In the genomic region with DNA sequence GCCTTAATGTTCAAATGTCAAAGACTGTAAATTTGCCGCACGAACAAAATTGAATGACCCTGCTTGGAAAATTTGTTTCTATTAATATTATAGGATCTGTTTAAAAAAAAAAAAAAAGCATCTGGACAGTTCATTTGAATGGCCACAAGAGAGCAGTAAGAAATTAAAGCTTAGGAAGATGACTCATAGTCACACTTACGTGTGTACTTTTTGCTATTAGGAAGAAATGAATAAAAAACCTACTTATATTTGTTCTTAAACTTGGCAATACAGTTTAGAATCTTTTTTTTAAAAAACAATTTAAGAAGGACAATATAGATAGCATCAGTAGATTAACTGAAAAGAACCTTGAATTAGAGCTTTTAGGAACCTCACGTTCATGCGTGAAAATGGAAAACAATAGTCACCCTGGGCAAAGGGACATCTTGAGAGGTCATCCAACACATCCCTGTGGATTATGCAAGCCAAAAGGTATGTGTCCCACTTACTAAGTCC, we compare ENCODE assay signal across 8 cellular contexts.
A peak's percentile ranks its signal among the peaks of the same experiment; 100 is the strongest.
DNase-seq lines count a peak whose midpoint lies in the region; ATAC-seq and TF ChIP-seq lines count a peak whose summit lies in the region.

No MANE protein-coding gene starts in this region.

- no peak for ATAC-seq in HG03097 (IDR thresholded peaks at IDR 0.05; ENCODE audit: low FRiP score, unreplicated experiment)

- no peak overlapping the region for H3K4me3 ChIP-seq in GM12865 (ENCODE audit: low read depth, low read length)

- DNase-seq in GM12865 (ENCODE audit: low read depth) (no peak), NCI-H446 treated with DMSO at 0.1 percent for 48 hours (lab: John Stamatoyannopoulos, UW) (peak; percentile 41), dedifferentiated amniotic fluid mesenchymal stem cell (ENCODE audit: extremely low spot score) (peak; percentile 79), myocyte (ENCODE audit: low read depth) (peak; percentile 75), G401 (ENCODE audit: low spot score) (no peak), substantia nigra (lab: John Stamatoyannopoulos, UW) (no peak)
- DNase-seq in activated CD8-positive, alpha-beta memory T cell treated with anti-CD3 and anti-CD28 coated beads for 24 hours = no peak

- no peak overlapping the region for H3K27ac ChIP-seq in substantia nigra (ENCODE audit: low read depth, low read length, poor library complexity, severe bottlenecking)

- in situ Hi-C loops in G401 (cut with HindIII; ENCODE audit: low sequenced_read_pairs) = no loop called here

- peak; percentile 14 for TF ChIP-seq CTCF in GM12865 (IDR thresholded peaks at IDR 0.05; ENCODE audit: insufficient read depth, low read depth, low read length, missing control alignments)

Comparison
In these comparisons a context has a peak if more than half of its experiments do, and no peak if none do; other contexts are left out.
1. DNase-seq: peak in NCI-H446 treated with DMSO at 0.1 percent for 48 hours (single experiment), dedifferentiated amniotic fluid mesenchymal stem cell (single experiment) and myocyte (single experiment); none in GM12865 (single experiment), G401 (single experiment), activated CD8-positive, alpha-beta memory T cell treated with anti-CD3 and anti-CD28 coated beads for 24 hours (single experiment) and substantia nigra (0 of 49).